Comparison of ENCODE assay signal across 8 cellular contexts in the genomic region with DNA sequence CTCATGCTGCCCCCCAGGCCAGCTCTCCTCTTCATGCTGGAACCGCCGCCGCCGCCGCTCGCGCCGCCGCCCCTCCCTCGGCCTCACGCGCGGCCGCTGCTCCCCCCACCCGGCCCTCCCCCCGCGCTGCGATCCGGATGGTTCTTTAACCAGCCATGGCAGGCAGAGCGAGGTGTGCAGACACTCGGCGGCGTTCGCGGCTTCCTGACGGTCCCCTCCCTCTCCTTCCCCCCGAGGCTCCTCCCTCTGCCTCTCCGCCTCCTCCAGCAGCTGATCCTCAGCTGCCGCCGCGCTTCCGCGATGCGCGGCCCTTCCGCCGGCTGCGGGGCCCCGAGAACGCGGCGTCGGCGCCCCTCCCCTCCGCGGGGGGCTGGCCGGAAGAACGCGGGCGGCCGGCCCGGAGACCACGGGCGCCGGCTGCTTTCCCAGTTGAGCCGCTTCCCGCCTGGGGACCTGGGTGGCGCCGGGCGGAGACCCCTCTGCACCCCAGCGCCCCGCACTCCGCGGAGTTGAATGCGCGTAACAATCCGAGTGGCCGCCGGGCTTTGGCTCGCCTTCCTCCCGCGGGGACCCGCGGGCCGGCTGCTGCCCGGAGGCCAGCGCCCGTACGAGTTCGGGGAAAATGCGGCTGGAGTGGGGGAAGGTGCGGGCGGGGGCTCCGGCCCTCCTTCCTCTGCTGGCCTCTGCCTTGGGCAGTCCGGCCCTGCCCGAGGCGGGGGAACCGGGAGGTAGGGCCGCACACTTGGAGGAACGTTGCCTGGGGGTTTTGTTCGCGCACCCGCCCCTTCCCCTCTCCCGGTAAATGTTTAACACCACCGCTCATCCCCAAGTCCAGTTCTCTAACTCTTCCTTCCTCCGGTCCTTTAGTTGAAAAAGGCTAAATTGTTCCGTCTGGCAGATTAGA. TPM values are rescaled to one million over a fixed set of nuclear protein-coding genes. Genes with fewer than 3 reads are reported as not detected.
A peak's percentile ranks its signal among the peaks of the same experiment; 100 is the strongest.
DNase-seq lines count a peak whose midpoint lies in the region; ATAC-seq and TF ChIP-seq lines count a peak whose summit lies in the region.

A gene with protein sequence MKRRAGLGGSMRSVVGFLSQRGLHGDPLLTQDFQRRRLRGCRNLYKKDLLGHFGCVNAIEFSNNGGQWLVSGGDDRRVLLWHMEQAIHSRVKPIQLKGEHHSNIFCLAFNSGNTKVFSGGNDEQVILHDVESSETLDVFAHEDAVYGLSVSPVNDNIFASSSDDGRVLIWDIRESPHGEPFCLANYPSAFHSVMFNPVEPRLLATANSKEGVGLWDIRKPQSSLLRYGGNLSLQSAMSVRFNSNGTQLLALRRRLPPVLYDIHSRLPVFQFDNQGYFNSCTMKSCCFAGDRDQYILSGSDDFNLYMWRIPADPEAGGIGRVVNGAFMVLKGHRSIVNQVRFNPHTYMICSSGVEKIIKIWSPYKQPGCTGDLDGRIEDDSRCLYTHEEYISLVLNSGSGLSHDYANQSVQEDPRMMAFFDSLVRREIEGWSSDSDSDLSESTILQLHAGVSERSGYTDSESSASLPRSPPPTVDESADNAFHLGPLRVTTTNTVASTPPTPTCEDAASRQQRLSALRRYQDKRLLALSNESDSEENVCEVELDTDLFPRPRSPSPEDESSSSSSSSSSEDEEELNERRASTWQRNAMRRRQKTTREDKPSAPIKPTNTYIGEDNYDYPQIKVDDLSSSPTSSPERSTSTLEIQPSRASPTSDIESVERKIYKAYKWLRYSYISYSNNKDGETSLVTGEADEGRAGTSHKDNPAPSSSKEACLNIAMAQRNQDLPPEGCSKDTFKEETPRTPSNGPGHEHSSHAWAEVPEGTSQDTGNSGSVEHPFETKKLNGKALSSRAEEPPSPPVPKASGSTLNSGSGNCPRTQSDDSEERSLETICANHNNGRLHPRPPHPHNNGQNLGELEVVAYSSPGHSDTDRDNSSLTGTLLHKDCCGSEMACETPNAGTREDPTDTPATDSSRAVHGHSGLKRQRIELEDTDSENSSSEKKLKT (minus strand): TSS at position 176 of the 904 bp plus-strand sequence. CDS start 141 bp downstream, at position 35.

- H3K27ac Mint-ChIP-seq in naive thymus-derived CD4-positive, alpha-beta T cell: peak within 1 kb of the TSS; percentile 84 to 99 (median 94)
- H3K27ac Mint-ChIP-seq in stimulated activated memory B cell treated with anti-CD40 and anti-IgM and Interleukin-4, amounts not matched to agents 10 μg/mL and 1 μg/mL and 100 μg/mL, for 72 hours: peak within 1 kb of the TSS; percentile 98

- H3K27me3 Mint-ChIP-seq in naive thymus-derived CD4-positive, alpha-beta T cell: peaks cover 0 to 36% (median 0%) of the 10 kb centered on the region in 5 donors
- no peaks in the 10 kb centered on the region for H3K27me3 Mint-ChIP-seq in stimulated activated memory B cell treated with anti-CD40 and anti-IgM and Interleukin-4, amounts not matched to agents 10 μg/mL and 1 μg/mL and 100 μg/mL, for 72 hours

- intact Hi-C loops in naive thymus-derived CD4-positive, alpha-beta T cell (cut with micrococcal nuclease): loop anchor here (1.0 to 5.0 kb wide), 13 partner anchors 24 to 1794 kb away; a partner anchor contains a TSS

- POLR2A ChIA-PET in naive thymus-derived CD4-positive, alpha-beta T cell (lab: Charles Lee): interaction anchor here (1.0 to 5.2 kb wide), 8 partner anchors 8 to 245 kb away, joined by 3 to 37 read pairs (median 4); a partner anchor contains a TSS

- H3K79me2 ChIP-seq in DND-41 (ENCODE audit: insufficient read depth, low read length): peaks cover 38% of the 10 kb centered on the region
- H3K79me2 ChIP-seq in GM23248 (ENCODE audit: insufficient read depth): peaks cover 45% of the 10 kb centered on the region

- DNase-seq in DND-41 (peak; percentile 95), GM23248 (peak; percentile 97), LNCaP clone FGC (ENCODE audit: low read depth) (peak; percentile 81), RPMI8226 (peak; percentile 92), fibroblast of gingiva (ENCODE audit: low read depth) (peak; percentile 94)
- peak; percentile 87 to 88 for DNase-seq in activated T-helper 1 cell treated with anti-CD3 and anti-CD28 coated beads, Interleukin-2, amount 50 U/mL, for 16 hours (ENCODE audit: low read depth in 1 of 2, low spot score in 1 of 2)
- peak; percentile 76 to 96 (median 91) for DNase-seq in naive thymus-derived CD4-positive, alpha-beta T cell

- peaks cover 12% of the 10 kb centered on the region for H3K36me3 ChIP-seq in DND-41 (ENCODE audit: insufficient read depth, low read length)
- H3K36me3 ChIP-seq in GM23248 (ENCODE audit: low read depth): no peaks in the 10 kb centered on the region
- peaks cover 0 to 18% (median 0%) of the 10 kb centered on the region in 3 experiments for H3K36me3 ChIP-seq in naive thymus-derived CD4-positive, alpha-beta T cell (ENCODE audit: control insufficient read depth in 2 of 3, insufficient read depth in 3 of 3, low read length in 3 of 3)

- no peaks in the 10 kb centered on the region for H3K9me2 ChIP-seq in GM23248 (ENCODE audit: insufficient read depth)

- TF ChIP-seq CTCF in DND-41 (IDR thresholded peaks at IDR 0.05; ENCODE audit: borderline replicate concordance, extremely low read depth, low read length, poor library complexity, severe bottlenecking): no peak
- TF ChIP-seq CTCF in LNCaP clone FGC (IDR thresholded peaks at IDR 0.05; ENCODE audit: control insufficient read depth, extremely low read depth, insufficient read depth): no peak

- peaks cover 0 to 3% (median 0%) of the 10 kb centered on the region in 11 donors for H3K9me3 Mint-ChIP-seq in naive thymus-derived CD4-positive, alpha-beta T cell
- no peaks in the 10 kb centered on the region for H3K9me3 Mint-ChIP-seq in stimulated activated memory B cell treated with anti-CD40 and anti-IgM and Interleukin-4, amounts not matched to agents 10 μg/mL and 1 μg/mL and 100 μg/mL, for 72 hours

- CTCF ChIA-PET in naive thymus-derived CD4-positive, alpha-beta T cell (lab: Charles Lee): interaction anchor here (0.8 to 2.0 kb wide), 3 partner anchors 24 to 43 kb away, joined by 5 to 7 read pairs (median 6); no protein-coding TSS in a partner anchor

- H4K20me1 ChIP-seq in DND-41 (ENCODE audit: insufficient read depth, low read length) (peaks cover 3% of the 10 kb centered on the region; the same call in 1 of the 2 replicates), GM23248 (ENCODE audit: insufficient read depth) (no peaks in the 10 kb centered on the region)

- peaks cover 30 to 38% (median 36%) of the 10 kb centered on the region in 7 donors for H3K4me1 Mint-ChIP-seq in naive thymus-derived CD4-positive, alpha-beta T cell
- H3K4me1 Mint-ChIP-seq in stimulated activated memory B cell treated with anti-CD40 and anti-IgM and Interleukin-4, amounts not matched to agents 10 μg/mL and 1 μg/mL and 100 μg/mL, for 72 hours: peaks cover 36% of the 10 kb centered on the region

- peak within 1 kb of the TSS; percentile 93 for H3K4me2 ChIP-seq in DND-41 (ENCODE audit: insufficient read depth, low read length)
- H3K4me2 ChIP-seq in GM23248 (ENCODE audit: unreplicated experiment): peak within 1 kb of the TSS; percentile 95

- H3K4me3 ChIP-seq in DND-41 (ENCODE audit: low read depth in 1 of 2, low read length in 2 of 2) (peak within 1 kb of the TSS; percentile 87 to 92), GM23248 (peak within 1 kb of the TSS; percentile 98), LNCaP clone FGC (ENCODE audit: low read depth, low read length) (peak within 1 kb of the TSS; percentile 87)
- peak within 1 kb of the TSS; percentile 83 for H3K4me3 ChIP-seq in naive thymus-derived CD4-positive, alpha-beta T cell (ENCODE audit: low read length)

- peak; percentile 91 for ATAC-seq in DND-41 (ENCODE audit: insufficient read depth, low read depth)
- ATAC-seq in naive thymus-derived CD4-positive, alpha-beta T cell: peak; percentile 94
- ATAC-seq in stimulated activated memory B cell treated with anti-CD40 and anti-IgM and Interleukin-4, amounts not matched to agents 10 μg/mL and 1 μg/mL and 100 μg/mL, for 72 hours: peak; percentile 96

- H3K27me3 ChIP-seq in DND-41 (ENCODE audit: insufficient read depth, low read length, poor library complexity) (peaks cover 28% of the 10 kb centered on the region), GM23248 (replicated peaks; ENCODE audit: insufficient read depth) (no peaks in the 10 kb centered on the region)
- no peaks in the 10 kb centered on the region for H3K27me3 ChIP-seq in naive thymus-derived CD4-positive, alpha-beta T cell (ENCODE audit: control insufficient read depth in 2 of 2, insufficient read depth in 2 of 2, low read length in 2 of 2)

- 0 to 1% methylated on average over 62 to 97 of the region's 97 CpGs for WGBS in GM23248 (ENCODE audit: low coverage in 1 of 2, low lambda C conversion rate in 2 of 2, missing lambda C conversion rate in 2 of 2), 2 experiments

- H3F3A ChIP-seq in GM23248 (ENCODE audit: insufficient read depth): peaks cover 14% of the 10 kb centered on the region; the same call in 1 of the 2 replicates

- H3K4me1 ChIP-seq in DND-41 (ENCODE audit: insufficient read depth, low read length): peaks cover 29% of the 10 kb centered on the region
- H3K4me1 ChIP-seq in GM23248 (ENCODE audit: insufficient read depth): peaks cover 34% of the 10 kb centered on the region
- H3K4me1 ChIP-seq in naive thymus-derived CD4-positive, alpha-beta T cell (ENCODE audit: control insufficient read depth in 2 of 2, insufficient read depth in 2 of 2, low read length in 2 of 2): peaks cover 11 to 12% of the 10 kb centered on the region in 2 donors

- in situ Hi-C loops in GM23248 (cut with MboI): no loop called here

- H3K9ac ChIP-seq in DND-41 (ENCODE audit: low read depth, low read length) (peak within 1 kb of the TSS; percentile 91), GM23248 (peak within 1 kb of the TSS; percentile 93)

- H2AFZ ChIP-seq in DND-41 (ENCODE audit: low read depth, low read length) (peak within 1 kb of the TSS; percentile 93), GM23248 (peak within 1 kb of the TSS; percentile 91)

- H3K36me3 Mint-ChIP-seq in naive thymus-derived CD4-positive, alpha-beta T cell: peaks cover 5 to 13% (median 9%) of the 10 kb centered on the region in 5 donors
- H3K36me3 Mint-ChIP-seq in stimulated activated memory B cell treated with anti-CD40 and anti-IgM and Interleukin-4, amounts not matched to agents 10 μg/mL and 1 μg/mL and 100 μg/mL, for 72 hours: peaks cover 18% of the 10 kb centered on the region

- H3K9me3 ChIP-seq in DND-41 (ENCODE audit: insufficient read depth, low read length, severe bottlenecking): no peaks in the 10 kb centered on the region
- no peaks in the 10 kb centered on the region for H3K9me3 ChIP-seq in GM23248 (ENCODE audit: low read depth)
- no peaks in the 10 kb centered on the region for H3K9me3 ChIP-seq in naive thymus-derived CD4-positive, alpha-beta T cell (ENCODE audit: control insufficient read depth in 2 of 3, low read length in 3 of 3)

- peak within 1 kb of the TSS; percentile 89 to 100 (median 97) for H3K4me3 Mint-ChIP-seq in naive thymus-derived CD4-positive, alpha-beta T cell
- H3K4me3 Mint-ChIP-seq in stimulated activated memory B cell treated with anti-CD40 and anti-IgM and Interleukin-4, amounts not matched to agents 10 μg/mL and 1 μg/mL and 100 μg/mL, for 72 hours: peak within 1 kb of the TSS; percentile 98

- H3K27ac ChIP-seq in DND-41 (ENCODE audit: low read length) (peak within 1 kb of the TSS; percentile 78), GM23248 (peak within 1 kb of the TSS; percentile 74)
- peak within 1 kb of the TSS; percentile 90 for H3K27ac ChIP-seq in naive thymus-derived CD4-positive, alpha-beta T cell (ENCODE audit: low read depth, low read length)

RNA-seq across cellular contexts. Expression of the gene that starts here (rescaled TPM):
- total RNA-seq in GM23248 (2014; rRNA removed; shearing (Covaris generic)): 24.5 and 40.2 TPM in 2 replicates
- 24.4 and 26.4 TPM in 2 replicates for polyA plus RNA-seq in GM23248 (2016; fragmentation: Nextera tagmentation; extraction: Ambion mirVana)
- total RNA-seq in naive thymus-derived CD4-positive, alpha-beta T cell: 10 to 100 TPM; 43.0 to 74.3 (median 70.4) TPM
- polyA plus RNA-seq in naive thymus-derived CD4-positive, alpha-beta T cell: 10 to 100 TPM; 65.9 to 89.2 TPM

Comparison
In these comparisons a context has a peak if more than half of its experiments do, and no peak if none do; other contexts are left out.
1. Peak in every context shown above with its lines: DNase-seq, ATAC-seq, H3K4me3 ChIP-seq and H3K27ac ChIP-seq.